3 cellular contexts compared by ENCODE assay signal in the genomic region with DNA sequence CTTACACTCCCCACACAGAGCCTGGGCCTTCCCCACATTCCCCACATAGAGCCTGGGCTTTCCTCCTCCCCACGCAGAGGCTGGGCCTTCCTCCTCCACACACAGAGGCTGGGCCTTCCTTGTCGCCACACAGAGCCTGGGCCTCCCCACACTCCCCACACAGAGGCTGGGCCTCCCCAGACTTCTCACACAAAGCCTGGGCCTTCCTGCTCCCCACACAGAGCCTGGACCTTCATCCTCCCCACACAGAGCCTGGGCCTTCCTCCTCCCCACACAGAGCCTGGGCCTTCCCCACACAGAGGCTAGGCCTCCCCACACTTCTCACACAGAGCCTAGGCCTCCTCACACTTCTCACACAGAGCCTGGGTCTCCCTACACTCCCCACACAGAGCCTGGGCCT. TPM values are rescaled to one million over a fixed set of nuclear protein-coding genes. Genes with fewer than 3 reads are reported as not detected.
"Had no signal": no experiment of that assay in that cellular context is flagged by ENCODE, and none has a peak within 500 bp of the region (broad histone marks: within the 10 kb centered on the region; RNA-seq: fewer than 3 reads in every experiment).

No MANE protein-coding gene starts in this region.

RNA-seq across cellular contexts. Expression of gene CFAP46, which starts 10.5 kb away (rescaled TPM):
- total RNA-seq: SK-MEL-5, subcutaneous adipose tissue, vagina had no signal
